Comparison of ENCODE assay signal across 1 cellular context in genomic region chr6:42411431-42411830, GRCh38.
TF ChIP-seq lines count a peak whose summit lies in the region.

No MANE protein-coding gene starts in this region.

TF ChIP-seq in HepG2, 621 proteins besides CTCF, POLR2A, EP300 and RAD21:
- TF ChIP-seq STAT5B (CRISPR knock-in tag; IDR thresholded peaks at IDR 0.05) = no peak
- TF ChIP-seq AHR (CRISPR knock-in tag; IDR thresholded peaks at IDR 0.05) = no peak
- TF ChIP-seq ZMYM3 (CRISPR knock-in tag; IDR thresholded peaks at IDR 0.05) = no peak
- TF ChIP-seq MTERF4 (CRISPR knock-in tag; IDR thresholded peaks at IDR 0.05) = no peak
- no peak for TF ChIP-seq ZNF777 (CRISPR knock-in tag; IDR thresholded peaks at IDR 0.05)
TF ChIP-seq in HepG2: peak in this region for 0.
